In genomic region chr9:88278036-88278435, GRCh38 we compare ENCODE assay signal across 18 cellular contexts.
DNase-seq lines count a peak whose midpoint lies in the region; ATAC-seq and TF ChIP-seq lines count a peak whose summit lies in the region.
"Had no signal": no experiment of that assay in that cellular context is flagged by ENCODE, and none has a peak within 500 bp of the region (broad histone marks: within the 10 kb centered on the region; RNA-seq: fewer than 3 reads in every experiment).

No MANE protein-coding gene starts in this region.

- no peak for TF ChIP-seq EP300 in gastroesophageal sphincter (IDR thresholded peaks at IDR 0.05)

- H4K8ac ChIP-seq in IMR-90 (ENCODE audit: low read depth in 2 of 2, low read length in 2 of 2) (no peak overlapping the region), mesenchymal stem cell (ENCODE audit: low read length) (no peak overlapping the region)

- peak overlapping the region; percentile 3 for H2AK9ac ChIP-seq in IMR-90 (replicated peaks; ENCODE audit: low read depth, low read length, poor library complexity)

- no peak for TF ChIP-seq POLR2A in IMR-90 (IDR thresholded peaks at IDR 0.05; ENCODE audit: low read depth, low read length)
- no peak for TF ChIP-seq POLR2A in gastroesophageal sphincter (IDR thresholded peaks at IDR 0.05)

- H4K20me1 ChIP-seq in IMR-90 (ENCODE audit: insufficient read depth, low read length) = no peaks in the 10 kb centered on the region
- H4K20me1 ChIP-seq: BLaER1 had no signal

- no peaks in the 10 kb centered on the region for H3K4me1 ChIP-seq in IMR-90 (ENCODE audit: control insufficient read depth, insufficient read depth, low read length)
- no peaks in the 10 kb centered on the region for H3K4me1 ChIP-seq in endodermal cell (ENCODE audit: control insufficient read depth, insufficient read depth, low read length)
- peaks cover 2% of the 10 kb centered on the region for H3K4me1 ChIP-seq in mesenchymal stem cell (ENCODE audit: control insufficient read depth, insufficient read depth, low read depth, low read length)
- no peaks in the 10 kb centered on the region for H3K4me1 ChIP-seq in gastroesophageal sphincter
- H3K4me1 ChIP-seq: Caco-2 had no signal

- H3K56ac ChIP-seq in IMR-90 (ENCODE audit: extremely low read depth, insufficient read depth, low read length) = no peak overlapping the region

- no peak overlapping the region for H4K91ac ChIP-seq in IMR-90 (ENCODE audit: insufficient read depth, low read depth, low read length)
- H4K91ac ChIP-seq in mesenchymal stem cell (ENCODE audit: low read length) = no peak overlapping the region

- H3K4ac ChIP-seq in IMR-90 (ENCODE audit: low read depth, low read length) = no peak overlapping the region
- no peak overlapping the region for H3K4ac ChIP-seq in mesenchymal stem cell (ENCODE audit: low read depth in 1 of 2, low read length in 2 of 2)

- H3K27ac ChIP-seq in IMR-90 (ENCODE audit: insufficient read depth, low read length) (no peak overlapping the region), endodermal cell (ENCODE audit: low read depth, low read length) (no peak overlapping the region), mesenchymal stem cell (ENCODE audit: low read length, poor library complexity, severe bottlenecking) (no peak overlapping the region), gastroesophageal sphincter (no peak overlapping the region)
- H3K27ac ChIP-seq: BLaER1, C4-2B, GM23248 had no signal

- H3K9ac ChIP-seq in IMR-90 (ENCODE audit: low read depth, low read length) (no peak overlapping the region), endodermal cell (ENCODE audit: extremely low read depth, low read length, poor library complexity, severe bottlenecking) (no peak overlapping the region), mesenchymal stem cell (ENCODE audit: low read length) (no peak overlapping the region)
- H3K9ac ChIP-seq: BLaER1, GM23248 had no signal

- no peak overlapping the region for H3K14ac ChIP-seq in IMR-90 (replicated peaks; ENCODE audit: low read depth, low read length)
- no peak overlapping the region for H3K14ac ChIP-seq in mesenchymal stem cell (ENCODE audit: low read length in 2 of 2)

- in situ Hi-C loops in IMR-90 (cut with MboI; ENCODE audit: low sequenced_read_pairs) = no loop called here

- CTCF ChIA-PET in IMR-90 (lab: Yijun Ruan, JAX) = no interaction called here

- no peak for ATAC-seq in IMR-90 (ENCODE audit: low read depth)
- ATAC-seq in HG03354 (IDR thresholded peaks at IDR 0.05; ENCODE audit: poor library complexity, severe bottlenecking, unreplicated experiment) = no peak
- no peak for ATAC-seq in gastroesophageal sphincter
- ATAC-seq: CD8-positive, alpha-beta T cell; HCT116 had no signal

- DNase-seq in IMR-90 (no peak), endodermal cell (peak; percentile 51), mesenchymal stem cell (no peak), posterior vena cava (ENCODE audit: low spot score) (peak; percentile 36), HuH-7 (ENCODE audit: low spot score) (no peak)
- DNase-seq in activated CD4-positive, alpha-beta T cell treated with anti-CD3 and anti-CD28 coated beads, Interleukin-2, amount 50 U/mL, for 4 hours = no peak
- DNase-seq: Caco-2; CD4-positive, CD25-positive, alpha-beta regulatory T cell; CD8-positive, alpha-beta T cell; DMS153; DND-41; GM23248; H7 had no signal

- no peaks in the 10 kb centered on the region for H3K79me1 ChIP-seq in IMR-90 (ENCODE audit: low read depth in 1 of 2, low read length in 2 of 2)
- no peaks in the 10 kb centered on the region for H3K79me1 ChIP-seq in mesenchymal stem cell (replicated peaks; ENCODE audit: low read length, poor library complexity, severe bottlenecking)

- H4K5ac ChIP-seq in IMR-90 (ENCODE audit: low read depth, low read length) = no peak overlapping the region

- H2AFZ ChIP-seq in IMR-90 (replicated peaks; ENCODE audit: low read length, poor library complexity) = peak overlapping the region; percentile 61
- H2AFZ ChIP-seq in mesenchymal stem cell (ENCODE audit: low read depth, low read length) = no peak overlapping the region
- H2AFZ ChIP-seq: GM23248 had no signal

- peak overlapping the region; percentile 50; the same call in 1 of the 2 replicates for H2AK5ac ChIP-seq in IMR-90 (ENCODE audit: low read depth, low read length)
- no peak overlapping the region for H2AK5ac ChIP-seq in mesenchymal stem cell (ENCODE audit: low read length, severe bottlenecking)

- H3K9me1 ChIP-seq in IMR-90 (ENCODE audit: insufficient read depth, low read length) = no peaks in the 10 kb centered on the region

- H3K4me1 Mint-ChIP-seq in endodermal cell = peaks cover 5% of the 10 kb centered on the region

- H2BK15ac ChIP-seq in IMR-90 (ENCODE audit: low read depth, low read length) (no peak overlapping the region), mesenchymal stem cell (ENCODE audit: low read depth, poor library complexity, severe bottlenecking) (peak overlapping the region; percentile 66)

- H3K9me3 Mint-ChIP-seq in endodermal cell = peaks cover 4% of the 10 kb centered on the region

- no peak overlapping the region for H3K27ac Mint-ChIP-seq in endodermal cell
- H3K27ac Mint-ChIP-seq: CD4-positive, CD25-positive, alpha-beta regulatory T cell; CD8-positive, alpha-beta T cell had no signal

- H3K36me3 Mint-ChIP-seq in endodermal cell (ENCODE audit: low read depth) = no peaks in the 10 kb centered on the region
- H3K36me3 Mint-ChIP-seq: CD4-positive, CD25-positive, alpha-beta regulatory T cell; CD8-positive, alpha-beta T cell had no signal

- peaks cover 4% of the 10 kb centered on the region for H3K27me3 Mint-ChIP-seq in endodermal cell (ENCODE audit: insufficient read depth)

- dilution Hi-C loops in IMR-90 (cut with HindIII; ENCODE audit: low sequenced_read_pairs, unreplicated experiment) = no loop called here

- 70% methylated on average over 2 of the region's 12 CpGs; no CpG with 5 or more reads in 1 of the 2 experiments for WGBS in IMR-90 (ENCODE audit: extremely low coverage in 2 of 2, insufficient read length in 1 of 2), 2 experiments
- 88 to 92% methylated on average over 5 to 12 of the region's 12 CpGs for WGBS in endodermal cell (ENCODE audit: insufficient coverage in 1 of 2, insufficient read length in 1 of 2), 2 experiments
- 82% methylated on average over 11 of the region's 12 CpGs for WGBS in mesenchymal stem cell
- WGBS in gastroesophageal sphincter (ENCODE audit: low coverage in 1 of 2), 2 donors = 88 to 98% methylated on average over 7 to 9 of the region's 12 CpGs

- H3K27me3 ChIP-seq in IMR-90 (ENCODE audit: control insufficient read depth, insufficient read depth, low read length) (no peaks in the 10 kb centered on the region), endodermal cell (ENCODE audit: control insufficient read depth, insufficient read depth, low read length, poor library complexity, severe bottlenecking) (no peaks in the 10 kb centered on the region), mesenchymal stem cell (ENCODE audit: control insufficient read depth in 1 of 2, insufficient read depth in 1 of 2, low read length in 2 of 2) (no peaks in the 10 kb centered on the region), gastroesophageal sphincter (peaks cover 5% of the 10 kb centered on the region)
- H3K27me3 ChIP-seq: BLaER1 had no signal

- H3K4me3 ChIP-seq in IMR-90 (ENCODE audit: insufficient read depth, low read depth, low read length) (no peak overlapping the region), endodermal cell (ENCODE audit: low read length) (no peak overlapping the region), mesenchymal stem cell (ENCODE audit: insufficient read depth in 1 of 2, low read depth in 1 of 2, low read length in 2 of 2) (no peak overlapping the region), gastroesophageal sphincter (no peak overlapping the region)
- H3K4me3 ChIP-seq: BLaER1, GM23248 had no signal

- no peak for TF ChIP-seq RAD21 in IMR-90 (IDR thresholded peaks at IDR 0.05; ENCODE audit: low read length)

- H2BK20ac ChIP-seq in IMR-90 (ENCODE audit: low read depth, low read length) = no peak overlapping the region

- H3K4me2 ChIP-seq in IMR-90 (ENCODE audit: low read depth, low read length) (no peak overlapping the region), mesenchymal stem cell (ENCODE audit: low read length, poor library complexity, severe bottlenecking) (no peak overlapping the region)
- H3K4me2 ChIP-seq: BLaER1 had no signal

- no peaks in the 10 kb centered on the region for H3K9me3 ChIP-seq in IMR-90 (ENCODE audit: control insufficient read depth, insufficient read depth, low read length)
- peaks cover under 1% of the 10 kb centered on the region for H3K9me3 ChIP-seq in endodermal cell (ENCODE audit: control insufficient read depth, low read length)
- peaks cover 1% of the 10 kb centered on the region for H3K9me3 ChIP-seq in mesenchymal stem cell (ENCODE audit: control insufficient read depth, low read length)
- peaks cover 0 to 2% (median 0%) of the 10 kb centered on the region in 3 donors for H3K9me3 ChIP-seq in gastroesophageal sphincter
- H3K9me3 ChIP-seq: Caco-2 had no signal

- H2BK5ac ChIP-seq in IMR-90 (ENCODE audit: low read depth, low read length, poor library complexity, severe bottlenecking) (no peak overlapping the region), mesenchymal stem cell (ENCODE audit: low read depth, low read length, poor library complexity, severe bottlenecking) (no peak overlapping the region)

- H3K4me3 Mint-ChIP-seq in endodermal cell = no peak overlapping the region
- H3K4me3 Mint-ChIP-seq: CD4-positive, CD25-positive, alpha-beta regulatory T cell; CD8-positive, alpha-beta T cell had no signal

- TF ChIP-seq CTCF in IMR-90 (conservative IDR thresholded peaks at IDR 0.05; ENCODE audit: low read depth, low read length) (no peak), endodermal cell (conservative IDR thresholded peaks at IDR 0.05) (no peak), gastroesophageal sphincter (IDR thresholded peaks at IDR 0.05) (no peak)

- H3K23ac ChIP-seq in IMR-90 (ENCODE audit: low read depth, low read length) = no peak overlapping the region
- H3K23ac ChIP-seq in mesenchymal stem cell (ENCODE audit: low read length in 2 of 2) = no peak overlapping the region

- POLR2A ChIA-PET in IMR-90 (lab: Charles Lee; ENCODE audit: unreplicated experiment) = no interaction called here

- H2BK12ac ChIP-seq in mesenchymal stem cell (ENCODE audit: low read length in 2 of 2) = no peak overlapping the region

- intact Hi-C loops in IMR-90 (cut with micrococcal nuclease) = no loop called here
- intact Hi-C loops in posterior vena cava (cut with DNase I) = no loop called here

- H2BK120ac ChIP-seq in IMR-90 (ENCODE audit: low read depth, low read length) (no peak overlapping the region), mesenchymal stem cell (ENCODE audit: low read depth, low read length) (no peak overlapping the region)

- H3K18ac ChIP-seq in IMR-90 (ENCODE audit: low read depth, low read length) (no peak overlapping the region), mesenchymal stem cell (ENCODE audit: low read depth in 1 of 2, low read length in 2 of 2) (peak overlapping the region in 1 of 2 experiments; percentile 28)

- no TSS peak for BruUV-seq in IMR-90 (replicated peaks; lab: Mats Ljungman, UMichigan)

- H3K36me3 ChIP-seq in IMR-90 (ENCODE audit: control insufficient read depth, insufficient read depth, low read length) (no peaks in the 10 kb centered on the region), endodermal cell (ENCODE audit: control insufficient read depth, insufficient read depth, low read length) (no peaks in the 10 kb centered on the region), mesenchymal stem cell (ENCODE audit: control insufficient read depth in 1 of 2, insufficient read depth in 2 of 2, low read depth in 1 of 2, low read length in 2 of 2) (no peaks in the 10 kb centered on the region), gastroesophageal sphincter (no peaks in the 10 kb centered on the region)
- H3K36me3 ChIP-seq: BLaER1 had no signal

Comparison
In these comparisons a context has a peak if more than half of its experiments do, and no peak if none do; other contexts are left out.
1. DNase-seq: peak in endodermal cell (single experiment) and posterior vena cava (single experiment); none in IMR-90 (single experiment), mesenchymal stem cell (single experiment), HuH-7 (single experiment) and activated CD4-positive, alpha-beta T cell treated with anti-CD3 and anti-CD28 coated beads, Interleukin-2, amount 50 U/mL, for 4 hours (0 of 2).